In the genomic region with DNA sequence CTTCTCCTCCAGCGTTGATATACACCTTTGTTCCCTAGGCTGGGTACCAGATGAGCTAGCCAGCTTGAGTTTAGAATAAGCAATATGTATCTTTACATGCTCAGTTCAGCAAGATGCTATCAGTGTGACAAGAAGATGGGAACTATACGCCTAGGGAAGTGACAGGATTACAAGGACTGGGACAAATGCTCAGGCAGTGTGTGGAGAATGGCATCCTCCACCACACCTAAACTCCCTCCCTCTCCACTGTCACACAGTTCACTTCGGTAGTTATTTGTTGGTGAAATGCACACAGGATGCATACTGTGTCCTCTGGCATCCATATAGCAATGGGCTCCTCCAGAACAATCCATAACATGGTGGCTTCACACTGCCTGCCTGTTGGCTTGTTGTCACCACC, we compare ENCODE assay signal across 14 cellular contexts.
"Had no signal": no experiment of that assay in that cellular context is flagged by ENCODE, and none has a peak within 500 bp of the region (broad histone marks: within the 10 kb centered on the region; RNA-seq: fewer than 3 reads in every experiment).

No MANE protein-coding gene starts in this region.

- H3K4me1 Mint-ChIP-seq: WTC11 had no signal

- DNase-seq: activated CD4-positive, alpha-beta T cell treated with anti-CD3 and anti-CD28 coated beads, Interleukin-2, amount 50 U/mL, for 48 hours; activated effector memory CD4-positive, alpha-beta T cell treated with anti-CD3 and anti-CD28 coated beads, Interleukin-2, amount 50 U/mL, for 16 hours; amniotic stem cell; body of pancreas; cerebellar nuclear complex; hippocampal formation; left ventricle myocardium superior; mesenchymal stem cell; stimulated activated CD4-positive, alpha-beta T cell treated with anti-CD3 and anti-CD28 coated beads, Interleukin-2, amount 100 ng/mL, for 48 hours; stimulated activated naive CD8-positive, alpha-beta T cell treated with anti-CD3 and anti-CD28 coated beads, Interleukin-15, Interleukin-2, amounts not matched to agents 100 U/mL and 50 U/mL, for 24 hours; upper lobe of left lung had no signal

- H3K4me3 Mint-ChIP-seq: dendritic cell treated with granulocyte-macrophage colony-stimulating factor and Interleukin-4, amounts not matched to agents 40 ng/mL and 50 ng/mL, for 4 days; WTC11 had no signal

- H3K27me3 ChIP-seq: body of pancreas, suprapubic skin, upper lobe of left lung had no signal

- H3K27ac ChIP-seq: body of pancreas, suprapubic skin, upper lobe of left lung had no signal

- H3K4me3 ChIP-seq: body of pancreas, suprapubic skin, upper lobe of left lung had no signal

- H3K27me3 Mint-ChIP-seq: dendritic cell treated with granulocyte-macrophage colony-stimulating factor and Interleukin-4, amounts not matched to agents 40 ng/mL and 50 ng/mL, for 4 days had no signal

- ATAC-seq: body of pancreas; left ventricle myocardium superior; stimulated activated naive CD8-positive, alpha-beta T cell treated with anti-CD3 and anti-CD28 coated beads, Interleukin-15, Interleukin-2, amounts not matched to agents 100 U/mL and 50 U/mL, for 24 hours; WTC11 had no signal

- H3K27ac Mint-ChIP-seq: dendritic cell treated with granulocyte-macrophage colony-stimulating factor and Interleukin-4, amounts not matched to agents 40 ng/mL and 50 ng/mL, for 4 days; WTC11 had no signal

- H3K9me3 Mint-ChIP-seq: WTC11 had no signal
